Comparison of ENCODE assay signal across 6 cellular contexts in genomic region chr10:83357004-83357403, GRCh38.
"Had no signal": no experiment of that assay in that cellular context is flagged by ENCODE, and none has a peak within 500 bp of the region (broad histone marks: within the 10 kb centered on the region; RNA-seq: fewer than 3 reads in every experiment).

No MANE protein-coding gene starts in this region.

- H3K4me3 ChIP-seq: K562 had no signal

- ATAC-seq: HepG2, K562 had no signal

- H3K27ac ChIP-seq: HL-60 had no signal

- DNase-seq: IMR-90, KBM-7, KG1 had no signal
